27 cellular contexts compared by ENCODE assay signal in the genomic region with DNA sequence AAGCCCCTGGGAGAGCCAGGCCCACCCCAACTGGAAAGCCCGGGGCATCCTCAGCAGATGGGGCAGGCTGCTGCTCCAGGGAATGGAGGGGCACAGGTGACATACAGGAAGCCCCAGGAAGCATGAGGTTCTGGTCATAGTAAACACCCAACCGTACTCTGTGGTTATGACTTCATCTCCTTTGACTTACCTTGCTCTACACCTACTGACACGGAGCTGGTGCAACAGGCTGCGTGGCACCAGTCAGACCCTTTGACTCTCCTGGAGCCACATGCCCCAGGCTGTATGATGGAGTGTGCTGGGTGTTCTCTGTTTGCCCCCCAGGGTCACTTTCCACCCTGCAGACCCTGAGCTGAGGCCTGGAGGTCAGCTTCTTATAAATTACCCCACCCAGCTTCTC.
"Had no signal": no experiment of that assay in that cellular context is flagged by ENCODE, and none has a peak within 500 bp of the region (broad histone marks: within the 10 kb centered on the region; RNA-seq: fewer than 3 reads in every experiment).

No MANE protein-coding gene starts in this region.

- ATAC-seq: pancreas; stimulated activated naive B cell treated with anti-CD40 and anti-IgM and Interleukin-4, amounts not matched to agents 10 μg/mL and 1 μg/mL and 100 μg/mL, for 72 hours had no signal

- H3K36me3 ChIP-seq: left ventricle myocardium inferior, pancreas, prostate gland, thyroid gland, transverse colon, upper lobe of left lung, vagina had no signal

- H3K4me3 Mint-ChIP-seq: immature natural killer cell; mesothelial cell of epicardium; naive B cell; nephron; neural crest cell; stimulated activated naive B cell treated with anti-CD40 and anti-IgM and Interleukin-4, amounts not matched to agents 10 μg/mL and 1 μg/mL and 100 μg/mL, for 72 hours; stimulated activated naive CD8-positive, alpha-beta T cell treated with anti-CD3 and anti-CD28 coated beads, Interleukin-15, Interleukin-2, amounts not matched to agents 100 ng/mL and 50 ng/mL, for 24 hours had no signal

- H3K9me3 Mint-ChIP-seq: immature natural killer cell; mesothelial cell of epicardium; naive B cell; nephron; neural crest cell; stimulated activated naive B cell treated with anti-CD40 and anti-IgM and Interleukin-4, amounts not matched to agents 10 μg/mL and 1 μg/mL and 100 μg/mL, for 72 hours; stimulated activated naive CD8-positive, alpha-beta T cell treated with anti-CD3 and anti-CD28 coated beads, Interleukin-15, Interleukin-2, amounts not matched to agents 100 ng/mL and 50 ng/mL, for 24 hours had no signal

- H3K4me3 ChIP-seq: left ventricle myocardium inferior, lung, pancreas, prostate gland, skin epidermis, testis, thyroid gland, transverse colon, upper lobe of left lung, vagina had no signal

- H3K9me3 ChIP-seq: left ventricle myocardium inferior, pancreas, prostate gland, testis, thyroid gland, transverse colon, upper lobe of left lung, vagina had no signal

- FAIRE-seq: islet of Langerhans, pancreas had no signal

- H3K4me1 ChIP-seq: left ventricle myocardium inferior, prostate gland, testis, transverse colon, upper lobe of left lung had no signal

- H3K27ac ChIP-seq: left ventricle myocardium inferior, pancreas, prostate gland, skin epidermis, testis, thyroid gland, transverse colon, upper lobe of left lung, vagina had no signal

- H3K27ac Mint-ChIP-seq: immature natural killer cell; mesothelial cell of epicardium; nephron; stimulated activated naive B cell treated with anti-CD40 and anti-IgM and Interleukin-4, amounts not matched to agents 10 μg/mL and 1 μg/mL and 100 μg/mL, for 72 hours; stimulated activated naive CD8-positive, alpha-beta T cell treated with anti-CD3 and anti-CD28 coated beads, Interleukin-15, Interleukin-2, amounts not matched to agents 100 ng/mL and 50 ng/mL, for 24 hours had no signal

- DNase-seq: hypothalamus; immature natural killer cell; left ventricle myocardium inferior; mesendoderm; naive B cell; nucleus accumbens; pancreas; retina; right cardiac atrium; stimulated activated CD4-positive, alpha-beta T cell treated with anti-CD3 and anti-CD28 coated beads, Interleukin-12 subunit alpha, Interleukin-12 subunit beta, amount 100 ng/mL, for 4 hours; stimulated activated CD4-positive, alpha-beta T cell treated with anti-CD3 and anti-CD28 coated beads, Interleukin-15, amount 100 ng/mL, for 24 hours; stimulated activated CD4-positive, alpha-beta T cell treated with anti-CD3 and anti-CD28 coated beads, Interleukin-2, amount 100 ng/mL, for 24 hours; stimulated activated CD4-positive, alpha-beta T cell treated with anti-CD3 and anti-CD28 coated beads, Interleukin-4, amount 100 ng/mL, for 24 hours; stimulated activated naive B cell treated with anti-CD40 and anti-IgM and Interleukin-4, amounts not matched to agents 10 μg/mL and 1 μg/mL and 100 μg/mL, for 72 hours; testis; thyroid gland; transverse colon; upper lobe of left lung had no signal

- H3K4me1 Mint-ChIP-seq: immature natural killer cell; naive B cell; nephron; stimulated activated naive B cell treated with anti-CD40 and anti-IgM and Interleukin-4, amounts not matched to agents 10 μg/mL and 1 μg/mL and 100 μg/mL, for 72 hours had no signal
